In the genomic region with DNA sequence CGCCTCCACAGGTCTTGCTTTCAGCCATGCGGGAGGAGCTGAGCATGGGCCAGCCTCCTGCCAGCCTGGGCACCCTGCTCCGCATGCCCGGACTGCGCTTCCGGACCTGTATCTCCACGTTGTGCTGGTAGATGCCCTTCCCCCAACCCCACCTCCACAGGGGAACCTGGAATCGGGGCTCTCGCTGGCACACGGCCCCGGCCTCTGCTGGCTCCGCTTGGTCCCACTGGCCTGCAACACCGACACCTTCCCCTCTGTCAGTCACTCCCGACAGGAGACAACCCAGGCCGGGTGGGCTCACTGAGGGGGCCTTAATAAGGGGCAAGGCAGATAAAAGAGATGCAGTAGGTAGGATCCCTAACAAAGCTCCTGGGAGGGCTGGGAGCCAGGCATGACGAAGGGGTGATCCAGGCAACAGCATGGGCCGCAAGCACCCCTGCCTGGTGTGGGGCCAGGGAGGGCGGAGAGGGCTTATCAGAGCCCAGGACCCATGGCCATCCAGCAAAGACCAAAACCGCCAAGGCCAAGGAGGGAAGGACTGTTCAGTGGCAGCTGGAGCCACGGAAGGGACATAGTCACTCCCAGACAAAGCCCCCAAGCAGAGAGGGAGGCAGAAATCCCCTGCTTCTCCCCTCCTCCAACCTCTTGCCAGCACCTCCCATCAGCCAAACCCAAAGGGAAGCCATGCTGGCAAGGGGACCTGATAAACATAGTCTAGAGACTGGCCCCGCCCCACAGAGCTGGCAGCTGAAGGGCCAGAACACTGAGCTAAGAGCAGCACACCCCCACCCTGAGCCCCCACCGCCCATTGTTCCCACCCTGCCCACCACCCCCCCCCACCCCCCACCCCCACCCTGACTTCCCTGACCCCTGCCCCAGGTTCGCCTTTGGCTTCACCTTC, we compare ENCODE assay signal across 2 cellular contexts.
TF ChIP-seq lines count a peak whose summit lies in the region.

No MANE protein-coding gene starts in this region.

TF ChIP-seq in HepG2, 621 proteins besides CTCF, POLR2A, EP300 and RAD21:
- TF ChIP-seq ZFY (CRISPR knock-in tag; IDR thresholded peaks at IDR 0.05) (no peak), NFATC3 (CRISPR knock-in tag; IDR thresholded peaks at IDR 0.05) (no peak), ZNF772 (CRISPR knock-in tag; IDR thresholded peaks at IDR 0.05) (no peak), MAFK (conservative IDR thresholded peaks at IDR 0.05 in 1 of 2, IDR thresholded peaks at IDR 0.05 in 1 of 2; ENCODE audit: low read length in 2 of 2) (no peak), HOXA7 (CRISPR knock-in tag; IDR thresholded peaks at IDR 0.05) (no peak), ZNF253 (CRISPR knock-in tag; IDR thresholded peaks at IDR 0.05; ENCODE audit: borderline replicate concordance) (no peak), ZNF879 (CRISPR knock-in tag; IDR thresholded peaks at IDR 0.05) (no peak), THYN1 (CRISPR knock-in tag; IDR thresholded peaks at IDR 0.05; ENCODE audit: borderline replicate concordance, low read depth) (no peak), HOXA3 (CRISPR knock-in tag; IDR thresholded peaks at IDR 0.05) (no peak), MED1 (CRISPR knock-in tag; IDR thresholded peaks at IDR 0.05) (no peak), ZFP82 (CRISPR knock-in tag; IDR thresholded peaks at IDR 0.05; ENCODE audit: borderline replicate concordance) (no peak), CC2D1A (CRISPR knock-in tag; IDR thresholded peaks at IDR 0.05) (no peak), CENPX (CRISPR knock-in tag; IDR thresholded peaks at IDR 0.05) (no peak)
- TF ChIP-seq, protein P1, sequence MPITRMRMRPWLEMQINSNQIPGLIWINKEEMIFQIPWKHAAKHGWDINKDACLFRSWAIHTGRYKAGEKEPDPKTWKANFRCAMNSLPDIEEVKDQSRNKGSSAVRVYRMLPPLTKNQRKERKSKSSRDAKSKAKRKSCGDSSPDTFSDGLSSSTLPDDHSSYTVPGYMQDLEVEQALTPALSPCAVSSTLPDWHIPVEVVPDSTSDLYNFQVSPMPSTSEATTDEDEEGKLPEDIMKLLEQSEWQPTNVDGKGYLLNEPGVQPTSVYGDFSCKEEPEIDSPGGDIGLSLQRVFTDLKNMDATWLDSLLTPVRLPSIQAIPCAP (CRISPR knock-in tag; IDR thresholded peaks at IDR 0.05; ENCODE audit: low read depth), result no peak
- TF ChIP-seq, protein P2, sequence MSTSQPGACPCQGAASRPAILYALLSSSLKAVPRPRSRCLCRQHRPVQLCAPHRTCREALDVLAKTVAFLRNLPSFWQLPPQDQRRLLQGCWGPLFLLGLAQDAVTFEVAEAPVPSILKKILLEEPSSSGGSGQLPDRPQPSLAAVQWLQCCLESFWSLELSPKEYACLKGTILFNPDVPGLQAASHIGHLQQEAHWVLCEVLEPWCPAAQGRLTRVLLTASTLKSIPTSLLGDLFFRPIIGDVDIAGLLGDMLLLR (CRISPR knock-in tag; IDR thresholded peaks at IDR 0.05), result no peak
- TF ChIP-seq, protein P3, sequence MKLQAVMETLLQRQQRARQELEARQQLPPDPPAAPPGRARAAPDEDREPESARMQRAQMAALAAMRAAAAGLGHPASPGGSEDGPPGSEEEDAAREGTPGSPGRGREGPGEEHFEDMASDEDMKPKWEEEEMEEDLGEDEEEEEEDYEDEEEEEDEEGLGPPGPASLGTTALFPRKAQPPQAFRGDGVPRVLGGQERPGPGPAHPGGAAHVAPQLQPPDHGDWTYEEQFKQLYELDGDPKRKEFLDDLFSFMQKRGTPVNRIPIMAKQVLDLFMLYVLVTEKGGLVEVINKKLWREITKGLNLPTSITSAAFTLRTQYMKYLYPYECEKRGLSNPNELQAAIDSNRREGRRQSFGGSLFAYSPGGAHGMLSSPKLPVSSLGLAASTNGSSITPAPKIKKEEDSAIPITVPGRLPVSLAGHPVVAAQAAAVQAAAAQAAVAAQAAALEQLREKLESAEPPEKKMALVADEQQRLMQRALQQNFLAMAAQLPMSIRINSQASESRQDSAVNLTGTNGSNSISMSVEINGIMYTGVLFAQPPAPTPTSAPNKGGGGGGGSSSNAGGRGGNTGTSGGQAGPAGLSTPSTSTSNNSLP (IDR thresholded peaks at IDR 0.05; ENCODE audit: low read depth, low read length), result no peak
- TF ChIP-seq, protein P4, sequence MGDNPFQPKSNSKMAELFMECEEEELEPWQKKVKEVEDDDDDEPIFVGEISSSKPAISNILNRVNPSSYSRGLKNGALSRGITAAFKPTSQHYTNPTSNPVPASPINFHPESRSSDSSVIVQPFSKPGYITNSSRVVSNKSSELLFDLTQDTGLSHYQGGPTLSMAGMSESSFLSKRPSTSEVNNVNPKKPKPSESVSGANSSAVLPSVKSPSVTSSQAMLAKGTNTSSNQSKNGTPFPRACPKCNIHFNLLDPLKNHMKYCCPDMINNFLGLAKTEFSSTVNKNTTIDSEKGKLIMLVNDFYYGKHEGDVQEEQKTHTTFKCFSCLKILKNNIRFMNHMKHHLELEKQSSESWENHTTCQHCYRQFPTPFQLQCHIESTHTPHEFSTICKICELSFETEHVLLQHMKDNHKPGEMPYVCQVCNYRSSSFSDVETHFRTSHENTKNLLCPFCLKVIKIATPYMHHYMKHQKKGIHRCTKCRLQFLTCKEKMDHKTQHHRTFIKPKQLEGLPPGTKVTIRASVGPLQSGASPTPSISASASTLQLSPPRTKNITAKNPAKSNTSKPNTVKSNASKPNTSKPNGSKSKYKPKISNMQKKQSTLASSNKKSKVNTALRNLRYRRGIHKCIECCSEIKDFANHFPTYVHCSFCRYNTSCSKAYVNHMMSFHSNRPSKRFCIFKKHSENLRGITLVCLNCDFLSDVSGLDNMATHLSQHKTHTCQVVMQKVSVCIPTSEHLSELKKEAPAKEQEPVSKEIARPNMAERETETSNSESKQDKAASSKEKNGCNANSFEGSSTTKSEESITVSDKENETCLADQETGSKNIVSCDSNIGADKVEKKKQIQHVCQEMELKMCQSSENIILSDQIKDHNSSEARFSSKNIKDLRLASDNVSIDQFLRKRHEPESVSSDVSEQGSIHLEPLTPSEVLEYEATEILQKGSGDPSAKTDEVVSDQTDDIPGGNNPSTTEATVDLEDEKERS (CRISPR knock-in tag; IDR thresholded peaks at IDR 0.05), result no peak

TF ChIP-seq in H1, 55 proteins besides CTCF, POLR2A, EP300 and RAD21:
- TF ChIP-seq NANOG (IDR thresholded peaks at IDR 0.05; ENCODE audit: insufficient read depth, low read depth, low read length, poor library complexity, severe bottlenecking) (no peak), CBX5 (IDR thresholded peaks at IDR 0.05; ENCODE audit: low read depth, low read length) (no peak), RFX5 (IDR thresholded peaks at IDR 0.05; ENCODE audit: borderline replicate concordance, low read depth, low read length) (no peak), KDM4A (IDR thresholded peaks at IDR 0.05; ENCODE audit: low read depth, low read length, severe bottlenecking) (no peak), TCF12 (IDR thresholded peaks at IDR 0.05; ENCODE audit: low read depth, low read length) (no peak), SIN3A (conservative IDR thresholded peaks at IDR 0.05 in 1 of 2, IDR thresholded peaks at IDR 0.05 in 1 of 2; ENCODE audit: low read depth in 1 of 2, low read length in 2 of 2) (no peak)
TF ChIP-seq in H1: peak in this region for 0.
